ENCODE assay signal across 39 cellular contexts in genomic region chr20:57574954-57575353, GRCh38. TPM values are rescaled to one million over a fixed set of nuclear protein-coding genes. Genes with fewer than 3 reads are reported as not detected.
"Had no signal": no experiment of that assay in that cellular context is flagged by ENCODE, and none has a peak within 500 bp of the region (broad histone marks: within the 10 kb centered on the region; RNA-seq: fewer than 3 reads in every experiment).

No MANE protein-coding gene starts in this region.

- H3K27ac ChIP-seq: KMS-11 had no signal

- H3K9me3 ChIP-seq: MG63 had no signal

- H3K9ac ChIP-seq: KMS-11 had no signal

- H3K4me3 ChIP-seq: MG63 had no signal

- H3K36me3 ChIP-seq: MG63 had no signal

- H3K4me2 ChIP-seq: KMS-11 had no signal

- DNase-seq: Karpas-422, Kasumi-1, MG63, MM.1S, MV-4-11, NCI-H1048, NCI-H1092, NCI-H1092 treated with DMSO at 0.1 percent for 48 hours, NCI-H1105, NCI-H1105 treated with DMSO at 0.1 percent for 48 hours, NCI-H1417, NCI-H1417 treated with DMSO at 0.1 percent for 48 hours, NCI-H1436, NCI-H1436 treated with DMSO at 0.1 percent for 48 hours, NCI-H146, NCI-H1694, NCI-H1694 treated with DMSO at 0.1 percent for 48 hours, NCI-H187, NCI-H187 treated with DMSO at 0.1 percent for 48 hours, NCI-H1930, NCI-H2029, NCI-H2029 treated with DMSO at 0.1 percent for 48 hours, NCI-H2081, NCI-H2081 treated with DMSO at 0.1 percent for 48 hours, NCI-H2107, NCI-H2171, NCI-H2171 treated with DMSO at 0.1 percent for 48 hours, NCI-H2227 treated with DMSO at 0.1 percent for 48 hours, NCI-H226, NCI-H345, NCI-H446, NCI-H446 treated with DMSO at 0.1 percent for 48 hours, NCI-H510A, NCI-H510A treated with DMSO at 0.1 percent for 48 hours had no signal

RNA-seq across cellular contexts. Expression of gene PCK1, which starts 14.0 kb away (rescaled TPM):
- total RNA-seq: LHCN-M2, M059J, MCF 10A had no signal

RNA-seq across cellular contexts. Expression of gene ZBP1, which starts 45.3 kb away (rescaled TPM):
- total RNA-seq: LHCN-M2, MCF 10A, NCI-H460 had no signal

RNA-seq across cellular contexts. Expression of gene CTCFL, which starts 50.0 kb away (rescaled TPM):
- total RNA-seq: LHCN-M2, M059J, MCF 10A, NCI-H460 had no signal
